Comparison of ENCODE assay signal across 12 cellular contexts in genomic region chr4:117447925-117448324, GRCh38.
DNase-seq lines count a peak whose midpoint lies in the region.
"Had no signal": no experiment of that assay in that cellular context is flagged by ENCODE, and none has a peak within 500 bp of the region (broad histone marks: within the 10 kb centered on the region; RNA-seq: fewer than 3 reads in every experiment).

No MANE protein-coding gene starts in this region.

- H3K4me1 Mint-ChIP-seq in activated naive CD4-positive, alpha-beta T cell treated with anti-CD3 and anti-CD28 coated beads, Interleukin-2, amount 10 ng/mL, durations not matched to agents 7 days and 5 days: no peaks in the 10 kb centered on the region
- H3K4me1 Mint-ChIP-seq: brain had no signal

- no peak overlapping the region for H3K27ac Mint-ChIP-seq in activated naive CD4-positive, alpha-beta T cell treated with anti-CD3 and anti-CD28 coated beads, Interleukin-2, amount 10 ng/mL, durations not matched to agents 7 days and 5 days
- H3K27ac Mint-ChIP-seq: brain; T-helper 1 cell treated with Interleukin-12 subunit alpha and Interleukin-12 subunit beta and Interleukin-4 antibody, amounts not matched to agents 30 μg/mL and 1 μg/mL, for 36 hours had no signal

- DNase-seq in NCI-H82 (lab: John Stamatoyannopoulos, UW) (peak; percentile 2), NCI-H82 treated with DMSO at 0.1 percent for 48 hours (lab: John Stamatoyannopoulos, UW; ENCODE audit: unreplicated experiment) (no peak), HT1080 (ENCODE audit: low read depth) (peak; percentile 35), islet precursor cell (no peak), DMS153 (lab: John Stamatoyannopoulos, UW) (no peak), NCI-H2081 (lab: John Stamatoyannopoulos, UW) (no peak)
- peak; percentile 41 for DNase-seq in activated naive CD4-positive, alpha-beta T cell treated with anti-CD3 and anti-CD28 coated beads, Interleukin-2, amount 10 ng/mL, durations not matched to agents 7 days and 5 days
- DNase-seq in stimulated activated CD4-positive, alpha-beta T cell treated with anti-CD3 and anti-CD28 coated beads, Interleukin-1b, Interleukin-23, amount 100 ng/mL, for 24 hours (ENCODE audit: low read depth in 4 of 4, low spot score in 1 of 4): peak in 3 of 4 experiments; percentile 1 to 5 (median 2)
- DNase-seq: NCI-H187, occipital lobe had no signal

- CTCF ChIA-PET in activated naive CD4-positive, alpha-beta T cell treated with anti-CD3 and anti-CD28 coated beads, Interleukin-2, amount 10 ng/mL, durations not matched to agents 7 days and 5 days (lab: Charles Lee): interaction anchor here (0.9 to 1.2 kb wide), 3 partner anchors 11 to 826 kb away, joined by 3 to 4 read pairs (median 3); no protein-coding TSS in a partner anchor

- H3K36me3 Mint-ChIP-seq in activated naive CD4-positive, alpha-beta T cell treated with anti-CD3 and anti-CD28 coated beads, Interleukin-2, amount 10 ng/mL, durations not matched to agents 7 days and 5 days: no peaks in the 10 kb centered on the region
- H3K36me3 Mint-ChIP-seq: brain had no signal

- H3K27me3 Mint-ChIP-seq in activated naive CD4-positive, alpha-beta T cell treated with anti-CD3 and anti-CD28 coated beads, Interleukin-2, amount 10 ng/mL, durations not matched to agents 7 days and 5 days: no peaks in the 10 kb centered on the region
- H3K27me3 Mint-ChIP-seq: brain had no signal

- no peaks in the 10 kb centered on the region for H3K9me3 Mint-ChIP-seq in activated naive CD4-positive, alpha-beta T cell treated with anti-CD3 and anti-CD28 coated beads, Interleukin-2, amount 10 ng/mL, durations not matched to agents 7 days and 5 days
- H3K9me3 Mint-ChIP-seq: T-helper 1 cell treated with Interleukin-12 subunit alpha and Interleukin-12 subunit beta and Interleukin-4 antibody, amounts not matched to agents 30 μg/mL and 1 μg/mL, for 36 hours had no signal

- H3K4me3 Mint-ChIP-seq in activated naive CD4-positive, alpha-beta T cell treated with anti-CD3 and anti-CD28 coated beads, Interleukin-2, amount 10 ng/mL, durations not matched to agents 7 days and 5 days: no peak overlapping the region
- H3K4me3 Mint-ChIP-seq: brain; T-helper 1 cell treated with Interleukin-12 subunit alpha and Interleukin-12 subunit beta and Interleukin-4 antibody, amounts not matched to agents 30 μg/mL and 1 μg/mL, for 36 hours had no signal

Comparison
In these comparisons a context has a peak if more than half of its experiments do, and no peak if none do; other contexts are left out.
1. DNase-seq: peak in NCI-H82 (single experiment), HT1080 (single experiment), activated naive CD4-positive, alpha-beta T cell treated with anti-CD3 and anti-CD28 coated beads, Interleukin-2, amount 10 ng/mL, durations not matched to agents 7 days and 5 days (single experiment) and stimulated activated CD4-positive, alpha-beta T cell treated with anti-CD3 and anti-CD28 coated beads, Interleukin-1b, Interleukin-23, amount 100 ng/mL, for 24 hours (3 of 4); none in NCI-H82 treated with DMSO at 0.1 percent for 48 hours (single experiment), islet precursor cell (single experiment), DMS153 (single experiment) and NCI-H2081 (0 of 2).